12 cellular contexts compared by ENCODE assay signal in genomic region chr19:15456871-15457700, GRCh38. TPM values are rescaled to one million over a fixed set of nuclear protein-coding genes. Genes with fewer than 3 reads are reported as not detected.
DNase-seq lines count a peak whose midpoint lies in the region; ATAC-seq and TF ChIP-seq lines count a peak whose summit lies in the region.
"Had no signal": no experiment of that assay in that cellular context is flagged by ENCODE, and none has a peak within 500 bp of the region (broad histone marks: within the 10 kb centered on the region; RNA-seq: fewer than 3 reads in every experiment).

No MANE protein-coding gene starts in this region.

- no peak overlapping the region for H2BK15ac ChIP-seq in mesendoderm (replicated peaks; ENCODE audit: low read depth)

- no peaks in the 10 kb centered on the region for H3K27me3 ChIP-seq in CD8-positive, alpha-beta T cell (ENCODE audit: insufficient read depth, low read length)
- H3K27me3 ChIP-seq in HUES6 (ENCODE audit: control insufficient read depth, insufficient read depth, low read length) = peaks cover 93% of the 10 kb centered on the region
- H3K27me3 ChIP-seq in ascending aorta = peaks cover 10% of the 10 kb centered on the region
- peaks cover 28% of the 10 kb centered on the region for H3K27me3 ChIP-seq in mesendoderm (ENCODE audit: insufficient read depth, low read length, poor library complexity)
- peaks cover 8% of the 10 kb centered on the region for H3K27me3 ChIP-seq in prostate gland (replicated peaks; ENCODE audit: insufficient read depth)

- no peaks in the 10 kb centered on the region for H3K79me2 ChIP-seq in mesendoderm (ENCODE audit: control insufficient read depth, insufficient read depth, low read length)

- H3K56ac ChIP-seq in mesendoderm (ENCODE audit: low read length) = no peak overlapping the region

- H3K4ac ChIP-seq in mesendoderm (ENCODE audit: low read depth, low read length) = no peak overlapping the region

- H3K9me3 Mint-ChIP-seq in CD8-positive, alpha-beta T cell = no peaks in the 10 kb centered on the region
- H3K9me3 Mint-ChIP-seq in type B pancreatic cell = no peaks in the 10 kb centered on the region

- H3K27ac ChIP-seq in CD8-positive, alpha-beta T cell (ENCODE audit: low read depth, low read length) = no peak overlapping the region
- no peak overlapping the region for H3K27ac ChIP-seq in HUES6 (ENCODE audit: low read depth, low read length)
- H3K27ac ChIP-seq in ascending aorta = no peak overlapping the region
- H3K27ac ChIP-seq in mesendoderm (ENCODE audit: low read depth, low read length) = no peak overlapping the region
- no peak overlapping the region for H3K27ac ChIP-seq in prostate gland

- ATAC-seq in CD8-positive, alpha-beta T cell = peak; percentile 16
- no peak for ATAC-seq in GM18517 (IDR thresholded peaks at IDR 0.05; ENCODE audit: unreplicated experiment)

- no peak for DNase-seq in CD8-positive, alpha-beta T cell
- no peak for DNase-seq in ascending aorta (ENCODE audit: low spot score in 2 of 2)
- DNase-seq in mesendoderm = peak; percentile 84
- DNase-seq in type B pancreatic cell (ENCODE audit: extremely low spot score, unreplicated experiment) = no peak
- no peak for DNase-seq in AG08396 (ENCODE audit: low spot score)
- DNase-seq in prostate gland (ENCODE audit: low spot score) = no peak
- DNase-seq: activated effector memory CD4-positive, alpha-beta T cell treated with Interleukin-2 at 50 U/mL for 16 hours; MV-4-11 had no signal

- peaks cover 22% of the 10 kb centered on the region for H3K4me1 ChIP-seq in CD8-positive, alpha-beta T cell (ENCODE audit: insufficient read depth, low read length)
- H3K4me1 ChIP-seq in HUES6 (ENCODE audit: control insufficient read depth, insufficient read depth, low read length) (peaks cover 13% of the 10 kb centered on the region), ascending aorta (peaks cover 3 to 14% of the 10 kb centered on the region in 2 donors), mesendoderm (ENCODE audit: control insufficient read depth, low read depth, low read length) (no peaks in the 10 kb centered on the region), prostate gland (replicated peaks) (peaks cover 10% of the 10 kb centered on the region)

- peaks cover 32% of the 10 kb centered on the region for H3K4me1 Mint-ChIP-seq in CD8-positive, alpha-beta T cell (ENCODE audit: low read depth)
- no peaks in the 10 kb centered on the region for H3K4me1 Mint-ChIP-seq in type B pancreatic cell (ENCODE audit: unreplicated experiment)

- H3K9ac ChIP-seq in HUES6 (ENCODE audit: low read length) (no peak overlapping the region), mesendoderm (ENCODE audit: low read length) (no peak overlapping the region)

- TF ChIP-seq CTCF in CD8-positive, alpha-beta T cell (IDR thresholded peaks at IDR 0.05) = no peak
- TF ChIP-seq CTCF in ascending aorta (IDR thresholded peaks at IDR 0.05) = no peak
- no peak for TF ChIP-seq CTCF in type B pancreatic cell (conservative IDR thresholded peaks at IDR 0.05)
- no peak for TF ChIP-seq CTCF in prostate gland (IDR thresholded peaks at IDR 0.05)

- intact Hi-C loops in CD8-positive, alpha-beta T cell (cut with DNase I, micrococcal nuclease) = no loop called here
- intact Hi-C loops in ascending aorta (cut with DNase I) (no loop called here), prostate gland (cut with DNase I) (loop anchor here (10.0 kb wide), 1 partner anchor 98 kb away; no protein-coding TSS in a partner anchor)

- CTCF ChIA-PET in CD8-positive, alpha-beta T cell (lab: Charles Lee) = interaction anchor here (0.9 kb wide), 1 partner anchor 37 kb away, joined by 3 read pairs; no protein-coding TSS in a partner anchor

- H3K18ac ChIP-seq in mesendoderm (ENCODE audit: low read length) = no peak overlapping the region

- no peak overlapping the region for H2AK5ac ChIP-seq in mesendoderm (ENCODE audit: low read length)

- no peak overlapping the region for H3K4me3 Mint-ChIP-seq in CD8-positive, alpha-beta T cell
- no peak overlapping the region for H3K4me3 Mint-ChIP-seq in type B pancreatic cell

- no peaks in the 10 kb centered on the region for H3K27me3 Mint-ChIP-seq in CD8-positive, alpha-beta T cell (ENCODE audit: low read depth)
- H3K27me3 Mint-ChIP-seq in type B pancreatic cell = peaks cover 78% of the 10 kb centered on the region

- no peak overlapping the region for H4K5ac ChIP-seq in mesendoderm (ENCODE audit: low read length)

- H2BK120ac ChIP-seq in mesendoderm (ENCODE audit: low read depth, low read length) = no peak overlapping the region

- H3K9me3 ChIP-seq in CD8-positive, alpha-beta T cell (ENCODE audit: low read length) = no peaks in the 10 kb centered on the region
- H3K9me3 ChIP-seq in HUES6 (ENCODE audit: control insufficient read depth, insufficient read depth, low read depth, low read length) = no peaks in the 10 kb centered on the region
- H3K9me3 ChIP-seq in ascending aorta = no peaks in the 10 kb centered on the region
- H3K9me3 ChIP-seq in prostate gland = no peaks in the 10 kb centered on the region

- H3K4me2 ChIP-seq in mesendoderm (ENCODE audit: low read length) = peak overlapping the region; percentile 18

- H3K79me1 ChIP-seq in mesendoderm (ENCODE audit: low read length) = no peaks in the 10 kb centered on the region

- no peak overlapping the region for H4K8ac ChIP-seq in mesendoderm (ENCODE audit: low read depth, low read length)

- POLR2A ChIA-PET in CD8-positive, alpha-beta T cell (lab: Charles Lee) = interaction anchor here (1.2 to 1.5 kb wide), 2 partner anchors 38 to 77 kb away, joined by 3 to 9 read pairs; partner anchors contain the start of gene AKAP8L

- no peak overlapping the region for H3K23ac ChIP-seq in mesendoderm (ENCODE audit: low read length)

- TF ChIP-seq POLR2A in prostate gland (IDR thresholded peaks at IDR 0.05) = no peak

- no CpG with 5 or more reads among the region's 86 CpGs for WGBS in mesendoderm (ENCODE audit: extremely low coverage, insufficient coverage, low lambda C conversion rate)
- WGBS in prostate gland = 19% methylated on average over 41 of the region's 86 CpGs

- H3K36me3 ChIP-seq in CD8-positive, alpha-beta T cell (ENCODE audit: insufficient read depth, low read length) = peaks cover 77% of the 10 kb centered on the region
- H3K36me3 ChIP-seq in HUES6 (ENCODE audit: control insufficient read depth, insufficient read depth, low read length) (no peaks in the 10 kb centered on the region), ascending aorta (no peaks in the 10 kb centered on the region), mesendoderm (ENCODE audit: control insufficient read depth, insufficient read depth, low read length) (no peaks in the 10 kb centered on the region), prostate gland (no peaks in the 10 kb centered on the region)

- H3K36me3 Mint-ChIP-seq in CD8-positive, alpha-beta T cell = peaks cover 78% of the 10 kb centered on the region
- no peaks in the 10 kb centered on the region for H3K36me3 Mint-ChIP-seq in type B pancreatic cell

- no peak overlapping the region for H2BK5ac ChIP-seq in mesendoderm (ENCODE audit: low read length)

- no peak overlapping the region for H3K27ac Mint-ChIP-seq in CD8-positive, alpha-beta T cell
- no peak overlapping the region for H3K27ac Mint-ChIP-seq in type B pancreatic cell

- no peak overlapping the region for H3K4me3 ChIP-seq in CD8-positive, alpha-beta T cell (ENCODE audit: low read depth, low read length)
- H3K4me3 ChIP-seq in HUES6 (ENCODE audit: low read depth, low read length) (peak overlapping the region; percentile 67), ascending aorta (peak overlapping the region; percentile 33 to 52), mesendoderm (ENCODE audit: low read length) (no peak overlapping the region), prostate gland (peak overlapping the region in 1 of 2 donors; percentile 19)
- H3K4me3 ChIP-seq: lung had no signal

RNA-seq across cellular contexts. Expression of gene RASAL3, which starts 7.3 kb away (rescaled TPM):
- 10 to 100 TPM; 80.0 to 83.1 TPM for total RNA-seq in CD8-positive, alpha-beta T cell
- total RNA-seq in ascending aorta (4.4 TPM), type B pancreatic cell (ENCODE audit: low replicate concordance) (not detected in 2 replicates), prostate gland (1 to 10 TPM; 2.8 to 4.3 TPM)
- 0.13 TPM for polyA plus RNA-seq in mesendoderm (2013, experiment 1 of 2)
- polyA plus RNA-seq in mesendoderm (2013, experiment 2 of 2) = 0.20 TPM

RNA-seq across cellular contexts. Expression of gene WIZ, which starts 7.3 kb away (rescaled TPM):
- total RNA-seq in CD8-positive, alpha-beta T cell = 10 to 100 TPM; 16.4 to 20.1 TPM
- total RNA-seq in ascending aorta = 90.4 TPM
- 33.1 TPM for polyA plus RNA-seq in mesendoderm (2013, experiment 1 of 2)
- 32.1 TPM for polyA plus RNA-seq in mesendoderm (2013, experiment 2 of 2)
- 37.3 and 45.8 TPM in 2 replicates for total RNA-seq in type B pancreatic cell (ENCODE audit: low replicate concordance)
- total RNA-seq in prostate gland = 10 to 100 TPM; 55.9 to 93.3 TPM

RNA-seq across cellular contexts. Expression of gene PGLYRP2, which starts 22.2 kb away (rescaled TPM):
- not detected for total RNA-seq in CD8-positive, alpha-beta T cell
- total RNA-seq in ascending aorta = not detected
- polyA plus RNA-seq in mesendoderm (2013, experiment 1 of 2) = not detected
- polyA plus RNA-seq in mesendoderm (2013, experiment 2 of 2) = not detected
- total RNA-seq in type B pancreatic cell (ENCODE audit: low replicate concordance) = not detected in 2 replicates
- total RNA-seq in prostate gland = 10 to 100 TPM in 1 of 2 donors, 1 to 10 TPM in 1; 9.2 to 31.9 TPM
- total RNA-seq: lung, urinary bladder had no signal

RNA-seq across cellular contexts. Expression of gene AKAP8L, which starts 38.3 kb away (rescaled TPM):
- 100 to 1,000 TPM; 174 to 199 TPM for total RNA-seq in CD8-positive, alpha-beta T cell
- total RNA-seq in ascending aorta (143 TPM), type B pancreatic cell (ENCODE audit: low replicate concordance) (104 and 166 TPM in 2 replicates), prostate gland (100 to 1,000 TPM; 107 to 269 TPM)
- polyA plus RNA-seq in mesendoderm (2013, experiment 1 of 2) = 53.6 TPM
- polyA plus RNA-seq in mesendoderm (2013, experiment 2 of 2) = 52.1 TPM

RNA-seq across cellular contexts. Expression of gene CYP4F22, which starts 51.2 kb away (rescaled TPM):
- total RNA-seq in CD8-positive, alpha-beta T cell = under 1 TPM; 0.36 to 0.46 TPM
- total RNA-seq in ascending aorta (not detected), type B pancreatic cell (ENCODE audit: low replicate concordance) (not detected in 2 replicates), prostate gland (10 to 100 TPM; 28.9 to 48.1 TPM)
- 0.10 TPM for polyA plus RNA-seq in mesendoderm (2013, experiment 1 of 2)
- polyA plus RNA-seq in mesendoderm (2013, experiment 2 of 2) = 0.11 TPM

Comparison
In these comparisons a context has a peak if more than half of its experiments do, and no peak if none do; other contexts are left out.
1. H3K4me3 ChIP-seq: peak in HUES6 (single experiment) and ascending aorta (2 of 2); none in CD8-positive, alpha-beta T cell (single experiment) and mesendoderm (single experiment).
2. RNA of gene RASAL3, which starts 7.3 kb away (total RNA-seq): 80.0 to 83.1 TPM in CD8-positive, alpha-beta T cell; 4.4 TPM in ascending aorta (single experiment), 2.8 to 4.3 TPM in prostate gland and not detected in type B pancreatic cell; every median in the first group is over 10 times any median in the second.
3. RNA of gene PGLYRP2, which starts 22.2 kb away (total RNA-seq): 9.2 to 31.9 TPM in prostate gland; not detected in CD8-positive, alpha-beta T cell, not detected in ascending aorta (single experiment) and not detected in type B pancreatic cell; every median in the first group is over 4 times any median in the second.